In the genomic region with DNA sequence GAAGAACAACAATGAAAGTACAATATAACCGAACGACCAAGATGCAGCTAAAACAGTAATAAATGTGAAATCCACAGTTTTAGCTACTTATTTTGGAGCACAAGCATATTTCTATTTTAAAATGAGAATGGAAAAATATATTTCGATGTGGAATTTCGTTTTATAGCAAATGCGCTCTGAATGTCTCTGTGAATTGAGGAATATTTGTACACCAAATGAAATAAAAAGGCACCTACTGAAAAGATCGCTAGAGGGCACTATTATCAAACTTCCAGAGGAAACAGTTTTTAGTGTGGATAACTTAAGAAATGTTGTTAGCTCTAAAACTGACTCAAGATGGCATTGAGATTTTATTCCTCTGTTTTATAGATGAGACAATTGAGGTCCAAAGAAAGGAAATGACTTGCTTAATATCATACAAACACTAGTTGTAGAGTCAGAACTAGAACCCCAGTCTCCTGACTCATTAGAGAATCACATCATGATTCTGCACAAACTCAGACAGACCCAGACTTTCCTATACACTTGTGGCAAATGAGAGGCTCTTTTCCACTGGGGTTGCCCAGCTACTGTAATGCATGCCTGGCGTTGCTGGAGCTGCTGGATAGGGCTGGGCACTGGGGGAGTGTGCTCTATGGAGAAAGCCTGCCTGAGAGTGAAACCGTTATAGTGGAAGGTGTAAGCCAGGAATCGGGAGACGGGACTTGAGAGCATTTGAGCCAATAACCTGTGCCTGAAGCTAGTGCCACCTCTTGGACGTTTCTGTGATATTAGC, we compare ENCODE assay signal across 1 cellular context.
A peak's percentile ranks its signal among the peaks of the same experiment; 100 is the strongest.
TF ChIP-seq lines count a peak whose summit lies in the region.

No MANE protein-coding gene starts in this region.

TF ChIP-seq in HepG2, 621 proteins besides CTCF, POLR2A, EP300 and RAD21 (continued from another document and continues in another):
- TF ChIP-seq, protein P1, sequence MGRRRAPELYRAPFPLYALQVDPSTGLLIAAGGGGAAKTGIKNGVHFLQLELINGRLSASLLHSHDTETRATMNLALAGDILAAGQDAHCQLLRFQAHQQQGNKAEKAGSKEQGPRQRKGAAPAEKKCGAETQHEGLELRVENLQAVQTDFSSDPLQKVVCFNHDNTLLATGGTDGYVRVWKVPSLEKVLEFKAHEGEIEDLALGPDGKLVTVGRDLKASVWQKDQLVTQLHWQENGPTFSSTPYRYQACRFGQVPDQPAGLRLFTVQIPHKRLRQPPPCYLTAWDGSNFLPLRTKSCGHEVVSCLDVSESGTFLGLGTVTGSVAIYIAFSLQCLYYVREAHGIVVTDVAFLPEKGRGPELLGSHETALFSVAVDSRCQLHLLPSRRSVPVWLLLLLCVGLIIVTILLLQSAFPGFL (CRISPR knock-in tag; IDR thresholded peaks at IDR 0.05): no peak
- TF ChIP-seq BCL6 (CRISPR knock-in tag; IDR thresholded peaks at IDR 0.05) (no peak), KDM4B (CRISPR knock-in tag; IDR thresholded peaks at IDR 0.05) (no peak), ATF1 (CRISPR knock-in tag; IDR thresholded peaks at IDR 0.05) (no peak), ZNF138 (CRISPR knock-in tag; IDR thresholded peaks at IDR 0.05; ENCODE audit: low read depth) (no peak), MZF1 (CRISPR knock-in tag; IDR thresholded peaks at IDR 0.05; ENCODE audit: borderline replicate concordance) (no peak), CBX5 (CRISPR knock-in tag; IDR thresholded peaks at IDR 0.05; ENCODE audit: borderline replicate concordance) (no peak), MXD4 (CRISPR knock-in tag; IDR thresholded peaks at IDR 0.05) (no peak), ZNF354B (CRISPR knock-in tag; IDR thresholded peaks at IDR 0.05) (peak; percentile 66; the same call in 1 of the 2 replicates), ZC3H4 (CRISPR knock-in tag; IDR thresholded peaks at IDR 0.05; ENCODE audit: borderline replicate concordance) (no peak), ZNF672 (CRISPR knock-in tag; IDR thresholded peaks at IDR 0.05) (no peak), ATAD3A (CRISPR knock-in tag; IDR thresholded peaks at IDR 0.05) (no peak), ZNF891 (CRISPR knock-in tag; IDR thresholded peaks at IDR 0.05) (no peak), MXI1 (IDR thresholded peaks at IDR 0.05; ENCODE audit: borderline replicate concordance, low read depth, low read length) (no peak), ZNF337 (CRISPR knock-in tag; IDR thresholded peaks at IDR 0.05; ENCODE audit: borderline replicate concordance, low read depth) (no peak), ZNF558 (CRISPR knock-in tag; IDR thresholded peaks at IDR 0.05; ENCODE audit: borderline replicate concordance) (no peak), SRY (CRISPR knock-in tag; IDR thresholded peaks at IDR 0.05) (no peak), EED (CRISPR knock-in tag; IDR thresholded peaks at IDR 0.05) (no peak), RCOR2 (CRISPR knock-in tag; IDR thresholded peaks at IDR 0.05) (no peak), ZNF350 (CRISPR knock-in tag; IDR thresholded peaks at IDR 0.05; ENCODE audit: borderline replicate concordance, low read depth) (no peak), WIZ (CRISPR knock-in tag; IDR thresholded peaks at IDR 0.05) (no peak), ZNF292 (CRISPR knock-in tag; IDR thresholded peaks at IDR 0.05; ENCODE audit: borderline replicate concordance, low read depth) (no peak), PHF5A (CRISPR knock-in tag; IDR thresholded peaks at IDR 0.05; ENCODE audit: low read depth, unreplicated experiment) (no peak), NR2F6 (IDR thresholded peaks at IDR 0.05) (no peak), NR2F6 (CRISPR knock-in tag; IDR thresholded peaks at IDR 0.05) (no peak), ZFP90 (CRISPR knock-in tag; IDR thresholded peaks at IDR 0.05; ENCODE audit: borderline replicate concordance) (no peak), ZNF260 (CRISPR knock-in tag; IDR thresholded peaks at IDR 0.05; ENCODE audit: borderline replicate concordance, low read depth) (no peak), SMARCE1 (IDR thresholded peaks at IDR 0.05; ENCODE audit: borderline replicate concordance) (no peak), MAFG (CRISPR knock-in tag; IDR thresholded peaks at IDR 0.05) (no peak), ZNF572 (CRISPR knock-in tag; IDR thresholded peaks at IDR 0.05) (peak; percentile 60; the same call in 1 of the 2 replicates), SETDB1 (CRISPR knock-in tag; IDR thresholded peaks at IDR 0.05; ENCODE audit: borderline replicate concordance) (no peak), TOE1 (CRISPR knock-in tag; IDR thresholded peaks at IDR 0.05) (no peak), ZNF256 (CRISPR knock-in tag; conservative IDR thresholded peaks at IDR 0.05) (no peak), CREB1 (IDR thresholded peaks at IDR 0.05) (no peak), CREB1 (CRISPR knock-in tag; IDR thresholded peaks at IDR 0.05) (no peak), ZNF562 (CRISPR knock-in tag; IDR thresholded peaks at IDR 0.05; ENCODE audit: borderline replicate concordance) (no peak)
- TF ChIP-seq, protein P2, sequence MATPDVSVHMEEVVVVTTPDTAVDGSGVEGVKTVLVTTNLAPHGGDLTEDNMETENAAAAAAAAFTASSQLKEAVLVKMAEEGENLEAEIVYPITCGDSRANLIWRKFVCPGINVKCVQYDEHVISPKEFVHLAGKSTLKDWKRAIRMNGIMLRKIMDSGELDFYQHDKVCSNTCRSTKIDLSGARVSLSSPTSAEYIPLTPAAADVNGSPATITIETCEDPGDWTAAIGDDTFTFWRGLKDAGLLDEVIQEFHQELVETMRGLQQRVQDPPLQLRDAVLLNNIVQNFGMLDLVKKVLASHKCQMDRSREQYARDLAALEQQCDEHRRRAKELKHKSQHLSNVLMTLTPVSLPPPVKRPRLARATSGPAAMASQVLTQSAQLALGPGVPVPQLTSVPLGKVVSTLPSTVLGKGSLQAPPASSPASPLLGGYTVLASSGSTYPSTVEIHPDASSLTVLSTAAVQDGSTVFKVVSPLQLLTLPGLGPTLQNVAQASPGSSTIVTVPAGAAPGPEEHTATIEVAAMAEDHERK (CRISPR knock-in tag; IDR thresholded peaks at IDR 0.05; ENCODE audit: low read depth): 0 out of 2 replicates have a peak, but pooled peaks have one; percentile 13
- TF ChIP-seq, protein P3, sequence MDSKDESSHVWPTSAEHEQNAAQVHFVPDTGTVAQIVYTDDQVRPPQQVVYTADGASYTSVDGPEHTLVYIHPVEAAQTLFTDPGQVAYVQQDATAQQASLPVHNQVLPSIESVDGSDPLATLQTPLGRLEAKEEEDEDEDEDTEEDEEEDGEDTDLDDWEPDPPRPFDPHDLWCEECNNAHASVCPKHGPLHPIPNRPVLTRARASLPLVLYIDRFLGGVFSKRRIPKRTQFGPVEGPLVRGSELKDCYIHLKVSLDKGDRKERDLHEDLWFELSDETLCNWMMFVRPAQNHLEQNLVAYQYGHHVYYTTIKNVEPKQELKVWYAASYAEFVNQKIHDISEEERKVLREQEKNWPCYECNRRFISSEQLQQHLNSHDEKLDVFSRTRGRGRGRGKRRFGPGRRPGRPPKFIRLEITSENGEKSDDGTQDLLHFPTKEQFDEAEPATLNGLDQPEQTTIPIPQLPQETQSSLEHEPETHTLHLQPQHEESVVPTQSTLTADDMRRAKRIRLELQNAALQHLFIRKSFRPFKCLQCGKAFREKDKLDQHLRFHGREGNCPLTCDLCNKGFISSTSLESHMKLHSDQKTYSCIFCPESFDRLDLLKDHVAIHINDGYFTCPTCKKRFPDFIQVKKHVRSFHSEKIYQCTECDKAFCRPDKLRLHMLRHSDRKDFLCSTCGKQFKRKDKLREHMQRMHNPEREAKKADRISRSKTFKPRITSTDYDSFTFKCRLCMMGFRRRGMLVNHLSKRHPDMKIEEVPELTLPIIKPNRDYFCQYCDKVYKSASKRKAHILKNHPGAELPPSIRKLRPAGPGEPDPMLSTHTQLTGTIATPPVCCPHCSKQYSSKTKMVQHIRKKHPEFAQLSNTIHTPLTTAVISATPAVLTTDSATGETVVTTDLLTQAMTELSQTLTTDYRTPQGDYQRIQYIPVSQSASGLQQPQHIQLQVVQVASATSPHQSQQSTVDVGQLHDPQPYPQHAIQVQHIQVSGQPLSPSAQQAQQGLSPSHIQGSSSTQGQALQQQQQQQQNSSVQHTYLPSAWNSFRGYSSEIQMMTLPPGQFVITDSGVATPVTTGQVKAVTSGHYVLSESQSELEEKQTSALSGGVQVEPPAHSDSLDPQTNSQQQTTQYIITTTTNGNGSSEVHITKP (CRISPR knock-in tag; IDR thresholded peaks at IDR 0.05; ENCODE audit: low read depth): no peak
- TF ChIP-seq, protein P4, sequence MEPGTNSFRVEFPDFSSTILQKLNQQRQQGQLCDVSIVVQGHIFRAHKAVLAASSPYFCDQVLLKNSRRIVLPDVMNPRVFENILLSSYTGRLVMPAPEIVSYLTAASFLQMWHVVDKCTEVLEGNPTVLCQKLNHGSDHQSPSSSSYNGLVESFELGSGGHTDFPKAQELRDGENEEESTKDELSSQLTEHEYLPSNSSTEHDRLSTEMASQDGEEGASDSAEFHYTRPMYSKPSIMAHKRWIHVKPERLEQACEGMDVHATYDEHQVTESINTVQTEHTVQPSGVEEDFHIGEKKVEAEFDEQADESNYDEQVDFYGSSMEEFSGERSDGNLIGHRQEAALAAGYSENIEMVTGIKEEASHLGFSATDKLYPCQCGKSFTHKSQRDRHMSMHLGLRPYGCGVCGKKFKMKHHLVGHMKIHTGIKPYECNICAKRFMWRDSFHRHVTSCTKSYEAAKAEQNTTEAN (CRISPR knock-in tag; conservative IDR thresholded peaks at IDR 0.05): no peak
- TF ChIP-seq, protein P5, sequence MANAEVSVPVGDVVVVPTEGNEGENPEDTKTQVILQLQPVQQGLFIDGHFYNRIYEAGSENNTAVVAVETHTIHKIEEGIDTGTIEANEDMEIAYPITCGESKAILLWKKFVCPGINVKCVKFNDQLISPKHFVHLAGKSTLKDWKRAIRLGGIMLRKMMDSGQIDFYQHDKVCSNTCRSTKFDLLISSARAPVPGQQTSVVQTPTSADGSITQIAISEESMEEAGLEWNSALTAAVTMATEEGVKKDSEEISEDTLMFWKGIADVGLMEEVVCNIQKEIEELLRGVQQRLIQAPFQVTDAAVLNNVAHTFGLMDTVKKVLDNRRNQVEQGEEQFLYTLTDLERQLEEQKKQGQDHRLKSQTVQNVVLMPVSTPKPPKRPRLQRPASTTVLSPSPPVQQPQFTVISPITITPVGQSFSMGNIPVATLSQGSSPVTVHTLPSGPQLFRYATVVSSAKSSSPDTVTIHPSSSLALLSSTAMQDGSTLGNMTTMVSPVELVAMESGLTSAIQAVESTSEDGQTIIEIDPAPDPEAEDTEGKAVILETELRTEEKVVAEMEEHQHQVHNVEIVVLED (CRISPR knock-in tag; IDR thresholded peaks at IDR 0.05; ENCODE audit: borderline replicate concordance): no peak
- TF ChIP-seq, protein P6, sequence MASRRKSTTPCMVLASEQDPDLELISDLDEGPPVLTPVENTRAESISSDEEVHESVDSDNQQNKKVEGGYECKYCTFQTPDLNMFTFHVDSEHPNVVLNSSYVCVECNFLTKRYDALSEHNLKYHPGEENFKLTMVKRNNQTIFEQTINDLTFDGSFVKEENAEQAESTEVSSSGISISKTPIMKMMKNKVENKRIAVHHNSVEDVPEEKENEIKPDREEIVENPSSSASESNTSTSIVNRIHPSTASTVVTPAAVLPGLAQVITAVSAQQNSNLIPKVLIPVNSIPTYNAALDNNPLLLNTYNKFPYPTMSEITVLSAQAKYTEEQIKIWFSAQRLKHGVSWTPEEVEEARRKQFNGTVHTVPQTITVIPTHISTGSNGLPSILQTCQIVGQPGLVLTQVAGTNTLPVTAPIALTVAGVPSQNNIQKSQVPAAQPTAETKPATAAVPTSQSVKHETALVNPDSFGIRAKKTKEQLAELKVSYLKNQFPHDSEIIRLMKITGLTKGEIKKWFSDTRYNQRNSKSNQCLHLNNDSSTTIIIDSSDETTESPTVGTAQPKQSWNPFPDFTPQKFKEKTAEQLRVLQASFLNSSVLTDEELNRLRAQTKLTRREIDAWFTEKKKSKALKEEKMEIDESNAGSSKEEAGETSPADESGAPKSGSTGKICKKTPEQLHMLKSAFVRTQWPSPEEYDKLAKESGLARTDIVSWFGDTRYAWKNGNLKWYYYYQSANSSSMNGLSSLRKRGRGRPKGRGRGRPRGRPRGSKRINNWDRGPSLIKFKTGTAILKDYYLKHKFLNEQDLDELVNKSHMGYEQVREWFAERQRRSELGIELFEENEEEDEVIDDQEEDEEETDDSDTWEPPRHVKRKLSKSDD (CRISPR knock-in tag; IDR thresholded peaks at IDR 0.05; ENCODE audit: low read depth): no peak
- TF ChIP-seq, protein P7, sequence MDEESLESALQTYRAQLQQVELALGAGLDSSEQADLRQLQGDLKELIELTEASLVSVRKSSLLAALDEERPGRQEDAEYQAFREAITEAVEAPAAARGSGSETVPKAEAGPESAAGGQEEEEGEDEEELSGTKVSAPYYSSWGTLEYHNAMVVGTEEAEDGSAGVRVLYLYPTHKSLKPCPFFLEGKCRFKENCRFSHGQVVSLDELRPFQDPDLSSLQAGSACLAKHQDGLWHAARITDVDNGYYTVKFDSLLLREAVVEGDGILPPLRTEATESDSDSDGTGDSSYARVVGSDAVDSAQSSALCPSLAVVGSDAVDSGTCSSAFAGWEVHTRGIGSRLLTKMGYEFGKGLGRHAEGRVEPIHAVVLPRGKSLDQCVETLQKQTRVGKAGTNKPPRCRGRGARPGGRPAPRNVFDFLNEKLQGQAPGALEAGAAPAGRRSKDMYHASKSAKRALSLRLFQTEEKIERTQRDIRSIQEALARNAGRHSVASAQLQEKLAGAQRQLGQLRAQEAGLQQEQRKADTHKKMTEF (CRISPR knock-in tag; IDR thresholded peaks at IDR 0.05): no peak
- TF ChIP-seq, protein P8, sequence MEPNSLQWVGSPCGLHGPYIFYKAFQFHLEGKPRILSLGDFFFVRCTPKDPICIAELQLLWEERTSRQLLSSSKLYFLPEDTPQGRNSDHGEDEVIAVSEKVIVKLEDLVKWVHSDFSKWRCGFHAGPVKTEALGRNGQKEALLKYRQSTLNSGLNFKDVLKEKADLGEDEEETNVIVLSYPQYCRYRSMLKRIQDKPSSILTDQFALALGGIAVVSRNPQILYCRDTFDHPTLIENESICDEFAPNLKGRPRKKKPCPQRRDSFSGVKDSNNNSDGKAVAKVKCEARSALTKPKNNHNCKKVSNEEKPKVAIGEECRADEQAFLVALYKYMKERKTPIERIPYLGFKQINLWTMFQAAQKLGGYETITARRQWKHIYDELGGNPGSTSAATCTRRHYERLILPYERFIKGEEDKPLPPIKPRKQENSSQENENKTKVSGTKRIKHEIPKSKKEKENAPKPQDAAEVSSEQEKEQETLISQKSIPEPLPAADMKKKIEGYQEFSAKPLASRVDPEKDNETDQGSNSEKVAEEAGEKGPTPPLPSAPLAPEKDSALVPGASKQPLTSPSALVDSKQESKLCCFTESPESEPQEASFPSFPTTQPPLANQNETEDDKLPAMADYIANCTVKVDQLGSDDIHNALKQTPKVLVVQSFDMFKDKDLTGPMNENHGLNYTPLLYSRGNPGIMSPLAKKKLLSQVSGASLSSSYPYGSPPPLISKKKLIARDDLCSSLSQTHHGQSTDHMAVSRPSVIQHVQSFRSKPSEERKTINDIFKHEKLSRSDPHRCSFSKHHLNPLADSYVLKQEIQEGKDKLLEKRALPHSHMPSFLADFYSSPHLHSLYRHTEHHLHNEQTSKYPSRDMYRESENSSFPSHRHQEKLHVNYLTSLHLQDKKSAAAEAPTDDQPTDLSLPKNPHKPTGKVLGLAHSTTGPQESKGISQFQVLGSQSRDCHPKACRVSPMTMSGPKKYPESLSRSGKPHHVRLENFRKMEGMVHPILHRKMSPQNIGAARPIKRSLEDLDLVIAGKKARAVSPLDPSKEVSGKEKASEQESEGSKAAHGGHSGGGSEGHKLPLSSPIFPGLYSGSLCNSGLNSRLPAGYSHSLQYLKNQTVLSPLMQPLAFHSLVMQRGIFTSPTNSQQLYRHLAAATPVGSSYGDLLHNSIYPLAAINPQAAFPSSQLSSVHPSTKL (CRISPR knock-in tag; IDR thresholded peaks at IDR 0.05): no peak
